ENCODE assay signal across 8 cellular contexts in genomic region chr6:10759312-10759839, GRCh38. TPM values are rescaled to one million over a fixed set of nuclear protein-coding genes. Genes with fewer than 3 reads are reported as not detected.
DNase-seq lines count a peak whose midpoint lies in the region; ATAC-seq, FAIRE-seq and TF ChIP-seq lines count a peak whose summit lies in the region.

No MANE protein-coding gene starts in this region.

- peaks cover 0 to 20% of the 10 kb centered on the region in 2 experiments; a peak in 3 of 4 replicates for H3K79me2 ChIP-seq in H1 (ENCODE audit: control insufficient read depth in 1 of 2, insufficient read depth in 2 of 2, low read length in 2 of 2)
- peaks cover 2% of the 10 kb centered on the region for H3K79me2 ChIP-seq in mesendoderm (ENCODE audit: control insufficient read depth, insufficient read depth, low read length)

- no peak overlapping the region for H4K5ac ChIP-seq in H1 (ENCODE audit: insufficient read length, low read depth, low read length)
- no peak overlapping the region for H4K5ac ChIP-seq in mesendoderm (ENCODE audit: low read length)

- H3K36me3 ChIP-seq in Panc1 (ENCODE audit: control insufficient read depth, insufficient read depth, low read length) (0 out of 2 replicates have a peak, but pooled peaks cover 4% of the 10 kb centered on the region), H1 (ENCODE audit: control insufficient read depth in 2 of 4, insufficient read depth in 4 of 4, low read length in 3 of 4) (peaks cover 2 to 31% (median 18%) of the 10 kb centered on the region in 4 experiments; a peak in 6 of 8 replicates), mesendoderm (ENCODE audit: control insufficient read depth, insufficient read depth, low read length) (peaks cover 3% of the 10 kb centered on the region)

- no peak overlapping the region for H4K91ac ChIP-seq in H1 (replicated peaks; ENCODE audit: insufficient read length, low read length)

- H3K36me3 Mint-ChIP-seq in activated CD4-positive, alpha-beta memory T cell treated with anti-CD3 and anti-CD28 coated beads for 36 hours = peaks cover 48% of the 10 kb centered on the region

- H3K4ac ChIP-seq in H1 (replicated peaks; ENCODE audit: insufficient read length, low read depth, low read length) (no peak overlapping the region), mesendoderm (ENCODE audit: low read depth, low read length) (no peak overlapping the region)

- peak; percentile 35 to 38 for TF ChIP-seq RAD21 in H1 (IDR thresholded peaks at IDR 0.05 in 1 of 2, conservative IDR thresholded peaks at IDR 0.05 in 1 of 2; ENCODE audit: low read depth in 2 of 2, low read length in 2 of 2)

- BruUV-seq in Panc1 (replicated peaks; lab: Mats Ljungman, UMichigan) = no TSS peak

- H2AK5ac ChIP-seq in H1 (ENCODE audit: low read depth, low read length) (no peak overlapping the region), mesendoderm (ENCODE audit: low read length) (no peak overlapping the region)

- H3K23ac ChIP-seq in H1 (ENCODE audit: insufficient read length) (no peak overlapping the region), mesendoderm (ENCODE audit: low read length) (no peak overlapping the region)

- no peak overlapping the region for H2AFZ ChIP-seq in H1 (ENCODE audit: low read length)

- H2BK15ac ChIP-seq in H1 (ENCODE audit: low read length) (no peak overlapping the region), mesendoderm (replicated peaks; ENCODE audit: low read depth) (no peak overlapping the region)

- ATAC-seq in Right ventricle myocardium inferior (peak; percentile 37), HG02798 (IDR thresholded peaks at IDR 0.05; ENCODE audit: poor library complexity, unreplicated experiment) (peak; percentile 57), Panc1 (peak; percentile 88)

- DNase-seq in Right ventricle myocardium inferior (ENCODE audit: missing footprints) = no peak
- DNase-seq in cardiac septum (ENCODE audit: low spot score) = no peak
- DNase-seq in Panc1 (ENCODE audit: low read depth, low spot score) = peak; percentile 90
- DNase-seq in H1 (ENCODE audit: low read depth in 1 of 2, low spot score in 2 of 2) = no peak
- peak; percentile 88 for DNase-seq in mesendoderm
- no peak for DNase-seq in stimulated activated CD8-positive, alpha-beta memory T cell treated with anti-CD3 and anti-CD28 coated beads, Interleukin-4, amount 100 ng/mL, for 48 hours
- DNase-seq in activated CD4-positive, alpha-beta memory T cell treated with anti-CD3 and anti-CD28 coated beads for 36 hours = no peak

- H3K9ac ChIP-seq in H1 (replicated peaks in 1 of 4; ENCODE audit: extremely low read depth in 1 of 4, low read depth in 3 of 4, low read length in 3 of 4) (no peak overlapping the region), mesendoderm (ENCODE audit: low read length) (no peak overlapping the region)

- H4K8ac ChIP-seq in H1 (ENCODE audit: extremely low read depth, insufficient read depth, low read length) (no peak overlapping the region), mesendoderm (ENCODE audit: low read depth, low read length) (no peak overlapping the region)

- no peak overlapping the region for H3K4me3 Mint-ChIP-seq in activated CD4-positive, alpha-beta memory T cell treated with anti-CD3 and anti-CD28 coated beads for 36 hours

- H3K27me3 Mint-ChIP-seq in activated CD4-positive, alpha-beta memory T cell treated with anti-CD3 and anti-CD28 coated beads for 36 hours = no peaks in the 10 kb centered on the region

- H3K27me3 ChIP-seq in Panc1 (ENCODE audit: control insufficient read depth, insufficient read depth, low read length) (no peaks in the 10 kb centered on the region), H1 (replicated peaks in 1 of 4; ENCODE audit: control insufficient read depth in 3 of 4, extremely low read depth in 1 of 4, insufficient read depth in 3 of 4, low read length in 3 of 4) (no peaks in the 10 kb centered on the region), mesendoderm (ENCODE audit: insufficient read depth, low read length, poor library complexity) (peaks cover 2% of the 10 kb centered on the region)

- no peak overlapping the region for H3K14ac ChIP-seq in H1 (ENCODE audit: insufficient read length)

- CTCF ChIA-PET in Panc1 (lab: Charles Lee) (interaction anchor here (0.6 kb wide), 3 partner anchors 10 to 180 kb away, joined by 4 to 5 read pairs (median 4); no protein-coding TSS in a partner anchor), H1 (lab: Charles Lee; ENCODE audit: partially characterized antibody) (interaction anchor here (0.6 to 5.1 kb wide), 20 partner anchors 11 to 305 kb away, joined by 3 to 32 read pairs (median 4); partner anchors contain the start of gene TMEM14B)
- CTCF ChIA-PET in activated CD4-positive, alpha-beta memory T cell treated with anti-CD3 and anti-CD28 coated beads for 36 hours (lab: Charles Lee) = interaction anchor here (0.6 to 1.5 kb wide), 10 partner anchors 9 to 278 kb away, joined by 3 to 5 read pairs (median 3); partner anchors contain the start of gene TMEM14B

- WGBS in H1 (ENCODE audit: extremely low coverage in 1 of 2, insufficient coverage in 1 of 2, insufficient read length in 1 of 2, insufficient replicate concordance in 2 of 2, low coverage in 1 of 2, low lambda C conversion rate in 2 of 2, missing lambda C conversion rate in 1 of 2), 2 experiments = 81% methylated on average over 3 of the region's 3 CpGs; no CpG with 5 or more reads in 1 of the 2 experiments
- WGBS in mesendoderm (ENCODE audit: extremely low coverage, insufficient coverage, low lambda C conversion rate) = no CpG with 5 or more reads among the region's 3 CpGs

- intact Hi-C loops in Right ventricle myocardium inferior (cut with DNase I) (no loop called here), cardiac septum (cut with DNase I) (no loop called here), Panc1 (cut with micrococcal nuclease; ENCODE audit: unreplicated experiment) (loop anchor here (1.0 kb wide), 1 partner anchor 65 kb away; the partner anchor contains the start of genes C6orf52 and PAK1IP1)
- intact Hi-C loops in activated CD4-positive, alpha-beta memory T cell treated with anti-CD3 and anti-CD28 coated beads for 36 hours (cut with micrococcal nuclease) = no loop called here

- no peak overlapping the region for H2BK12ac ChIP-seq in H1 (ENCODE audit: low read depth, low read length)

- H2BK20ac ChIP-seq in H1 (ENCODE audit: low read length) = no peak overlapping the region

- peak; percentile 72 for FAIRE-seq in H1 (lab: Jason Lieb, UNC)

- H3K56ac ChIP-seq in H1 (replicated peaks; ENCODE audit: insufficient read length, low read depth, low read length) (no peak overlapping the region), mesendoderm (ENCODE audit: low read length) (no peak overlapping the region)

- H3K18ac ChIP-seq in H1 (ENCODE audit: extremely low read depth, low read length) = no peak overlapping the region
- H3K18ac ChIP-seq in mesendoderm (ENCODE audit: low read length) = no peak overlapping the region

- H3K9me3 ChIP-seq in Panc1 (ENCODE audit: control insufficient read depth, insufficient read depth, low read depth, low read length) = no peaks in the 10 kb centered on the region
- no peaks in the 10 kb centered on the region for H3K9me3 ChIP-seq in H1 (ENCODE audit: insufficient read depth in 2 of 2, low read depth in 1 of 2, low read length in 1 of 2)

- H2BK120ac ChIP-seq in H1 (replicated peaks; ENCODE audit: low read depth, low read length) (no peak overlapping the region), mesendoderm (ENCODE audit: low read depth, low read length) (no peak overlapping the region)

- TF ChIP-seq POLR2A in H1 (IDR thresholded peaks at IDR 0.05; ENCODE audit: control extremely low read depth in 1 of 2, low read depth in 2 of 2, low read length in 2 of 2) = no peak

- peaks cover 23% of the 10 kb centered on the region for H3K4me1 Mint-ChIP-seq in activated CD4-positive, alpha-beta memory T cell treated with anti-CD3 and anti-CD28 coated beads for 36 hours (ENCODE audit: low read depth)

- POLR2A ChIA-PET in Panc1 (lab: Charles Lee) = interaction anchor here (0.7 to 0.9 kb wide), 2 partner anchors 11 to 65 kb away, joined by 3 to 9 read pairs; partner anchors contain the start of gene PAK1IP1
- POLR2A ChIA-PET in H1 (lab: Charles Lee; ENCODE audit: partially characterized antibody) = interaction anchor here (1.5 to 4.4 kb wide), 2 partner anchors 11 to 100 kb away, joined by 4 to 32 read pairs; partner anchors contain the start of gene TMEM14B
- POLR2A ChIA-PET in activated CD4-positive, alpha-beta memory T cell treated with anti-CD3 and anti-CD28 coated beads for 36 hours (lab: Charles Lee) = no interaction called here

- no peaks in the 10 kb centered on the region for H3K9me3 Mint-ChIP-seq in activated CD4-positive, alpha-beta memory T cell treated with anti-CD3 and anti-CD28 coated beads for 36 hours

- H3K79me1 ChIP-seq in H1 (ENCODE audit: low read depth, low read length) (peaks cover 5% of the 10 kb centered on the region; the same call in 1 of the 2 replicates), mesendoderm (ENCODE audit: low read length) (peaks cover 7% of the 10 kb centered on the region)

- H3K23me2 ChIP-seq in H1 (ENCODE audit: low read depth, low read length) = no peaks in the 10 kb centered on the region

- H3K4me1 ChIP-seq in Panc1 (ENCODE audit: control insufficient read depth, insufficient read depth, low read length) = peaks cover 24% of the 10 kb centered on the region
- H3K4me1 ChIP-seq in H1 (replicated peaks in 1 of 4; ENCODE audit: control insufficient read depth in 3 of 4, insufficient read depth in 4 of 4, low read length in 3 of 4) = no peaks in the 10 kb centered on the region; a peak in 1 of 7 replicates
- H3K4me1 ChIP-seq in mesendoderm (ENCODE audit: control insufficient read depth, low read depth, low read length) = no peaks in the 10 kb centered on the region

- H3K27ac Mint-ChIP-seq in activated CD4-positive, alpha-beta memory T cell treated with anti-CD3 and anti-CD28 coated beads for 36 hours = no peak overlapping the region

- H2BK5ac ChIP-seq in H1 (ENCODE audit: low read depth, low read length) (no peak overlapping the region), mesendoderm (ENCODE audit: low read length) (no peak overlapping the region)

- TF ChIP-seq EP300 in H1 (IDR thresholded peaks at IDR 0.05; ENCODE audit: borderline replicate concordance in 1 of 2, low read depth in 2 of 2, low read length in 2 of 2) = no peak

- peaks cover 7 to 10% of the 10 kb centered on the region in 2 experiments for H4K20me1 ChIP-seq in H1 (replicated peaks in 1 of 2; ENCODE audit: control insufficient read depth in 1 of 2, insufficient read depth in 2 of 2, low read length in 2 of 2)

- H3K4me2 ChIP-seq in H1 (ENCODE audit: insufficient read depth in 1 of 2, low read depth in 2 of 2, low read length in 2 of 2) = no peak overlapping the region
- H3K4me2 ChIP-seq in mesendoderm (ENCODE audit: low read length) = no peak overlapping the region

- in situ Hi-C loops in Panc1 (cut with HindIII; ENCODE audit: low pct_unique_long_range_greater_than_20kb, low sequenced_read_pairs) = no loop called here

- H3K27ac ChIP-seq in Panc1 (ENCODE audit: low read length) (peak overlapping the region; percentile 82), H1 (ENCODE audit: low read depth, low read length) (no peak overlapping the region), mesendoderm (ENCODE audit: low read depth, low read length) (no peak overlapping the region)

- TF ChIP-seq CTCF in Panc1 (IDR thresholded peaks at IDR 0.05) (peak; percentile 72), H1 (IDR thresholded peaks at IDR 0.05; ENCODE audit: control extremely low read depth in 1 of 3, insufficient read depth in 1 of 3, low read depth in 1 of 3, low read length in 3 of 3) (peak in 2 of 3 experiments; percentile 2 to 62; a peak in 2 of 4 replicates)

- H3K4me3 ChIP-seq in Panc1 (ENCODE audit: low read depth in 2 of 2, low read length in 2 of 2) (no peak overlapping the region), H1 (ENCODE audit: extremely low read depth in 1 of 4, insufficient read depth in 2 of 4, low read depth in 3 of 4, low read length in 4 of 4) (no peak overlapping the region), mesendoderm (ENCODE audit: low read length) (no peak overlapping the region)

RNA-seq across cellular contexts. Expression of gene TMEM14B, which starts 11.8 kb away (rescaled TPM):
- 106 TPM for total RNA-seq in Right ventricle myocardium inferior
- 92.4 TPM for total RNA-seq in cardiac septum
- total RNA-seq in Panc1 (2021; ENCODE audit: unreplicated experiment) = 180 TPM
- polyA plus RNA-seq in Panc1 (2012; ENCODE audit: insufficient read length) = 103 TPM
- total RNA-seq in H1 (2021; fragmentation: NEBNext Ultra II Directional; extraction: Animal tissue kit (Norgen Biotek cat#: 25700)) = 83.8 and 84.6 TPM in 2 replicates
- polyA plus RNA-seq in H1 (2011; rRNA removed) = 74.4 and 109 TPM in 2 replicates
- polyA plus RNA-seq in H1 (2011; cell fraction: cytosol; rRNA removed) = 123 TPM
- polyA plus RNA-seq in H1 (2011; cell fraction: nucleus; rRNA removed) = 33.9 TPM
- polyA plus RNA-seq in H1 (2012, experiment 1 of 2) = 58.9 to 78.5 TPM (median 65.4 TPM) in 4 replicates
- 74.5 TPM for polyA plus RNA-seq in H1 (2012, experiment 2 of 2)
- polyA plus RNA-seq in H1 (2013, experiment 1 of 2) = 128 TPM
- polyA plus RNA-seq in H1 (2013, experiment 2 of 2) = 143 TPM
- polyA minus RNA-seq in H1 (2011; rRNA and poly(A)+ RNA removed) = 41.8 and 44.3 TPM in 2 replicates
- polyA minus RNA-seq in H1 (2011; cell fraction: cytosol; rRNA and poly(A)+ RNA removed) = 20.8 TPM
- 51.4 TPM for polyA minus RNA-seq in H1 (2011; cell fraction: nucleus; rRNA and poly(A)+ RNA removed)
- 112 TPM for polyA plus RNA-seq in mesendoderm (2013, experiment 1 of 2)
- 114 TPM for polyA plus RNA-seq in mesendoderm (2013, experiment 2 of 2)
- 10 to 100 TPM; 86.9 to 91.3 TPM for total RNA-seq in activated CD4-positive, alpha-beta memory T cell treated with anti-CD3 and anti-CD28 coated beads for 36 hours

RNA-seq across cellular contexts. Expression of gene TMEM14C, which starts 36.5 kb away (rescaled TPM):
- 120 TPM for total RNA-seq in Right ventricle myocardium inferior
- total RNA-seq in cardiac septum = 112 TPM
- total RNA-seq in Panc1 (2021; ENCODE audit: unreplicated experiment) = 159 TPM
- 134 TPM for polyA plus RNA-seq in Panc1 (2012; ENCODE audit: insufficient read length)
- total RNA-seq in H1 (2021; fragmentation: NEBNext Ultra II Directional; extraction: Animal tissue kit (Norgen Biotek cat#: 25700)) = 111 and 116 TPM in 2 replicates
- polyA plus RNA-seq in H1 (2011; rRNA removed) = 125 and 157 TPM in 2 replicates
- 175 TPM for polyA plus RNA-seq in H1 (2011; cell fraction: cytosol; rRNA removed)
- polyA plus RNA-seq in H1 (2011; cell fraction: nucleus; rRNA removed) = 75.6 TPM
- 93.9 to 111 TPM (median 106 TPM) in 4 replicates for polyA plus RNA-seq in H1 (2012, experiment 1 of 2)
- 161 TPM for polyA plus RNA-seq in H1 (2012, experiment 2 of 2)
- 215 TPM for polyA plus RNA-seq in H1 (2013, experiment 1 of 2)
- 248 TPM for polyA plus RNA-seq in H1 (2013, experiment 2 of 2)
- 62.0 and 73.1 TPM in 2 replicates for polyA minus RNA-seq in H1 (2011; rRNA and poly(A)+ RNA removed)
- polyA minus RNA-seq in H1 (2011; cell fraction: cytosol; rRNA and poly(A)+ RNA removed) = 37.1 TPM
- 34.3 TPM for polyA minus RNA-seq in H1 (2011; cell fraction: nucleus; rRNA and poly(A)+ RNA removed)
- polyA plus RNA-seq in mesendoderm (2013, experiment 1 of 2) = 183 TPM
- 184 TPM for polyA plus RNA-seq in mesendoderm (2013, experiment 2 of 2)
- total RNA-seq in activated CD4-positive, alpha-beta memory T cell treated with anti-CD3 and anti-CD28 coated beads for 36 hours = 10 to 100 TPM; 84.9 to 87.6 TPM

Comparison
In these comparisons a context has a peak if more than half of its experiments do, and no peak if none do; other contexts are left out.
1. ATAC-seq: peak in every context shown above with its lines; median percentile 88 in Panc1; 57 in HG02798; 37 in Right ventricle myocardium inferior.
2. DNase-seq: peak in Panc1 (single experiment) and mesendoderm (single experiment); none in Right ventricle myocardium inferior (single experiment), cardiac septum (single experiment), H1 (0 of 2), stimulated activated CD8-positive, alpha-beta memory T cell treated with anti-CD3 and anti-CD28 coated beads, Interleukin-4, amount 100 ng/mL, for 48 hours (single experiment) and activated CD4-positive, alpha-beta memory T cell treated with anti-CD3 and anti-CD28 coated beads for 36 hours (single experiment).